Comparison of ENCODE assay signal across 11 cellular contexts in the genomic region with DNA sequence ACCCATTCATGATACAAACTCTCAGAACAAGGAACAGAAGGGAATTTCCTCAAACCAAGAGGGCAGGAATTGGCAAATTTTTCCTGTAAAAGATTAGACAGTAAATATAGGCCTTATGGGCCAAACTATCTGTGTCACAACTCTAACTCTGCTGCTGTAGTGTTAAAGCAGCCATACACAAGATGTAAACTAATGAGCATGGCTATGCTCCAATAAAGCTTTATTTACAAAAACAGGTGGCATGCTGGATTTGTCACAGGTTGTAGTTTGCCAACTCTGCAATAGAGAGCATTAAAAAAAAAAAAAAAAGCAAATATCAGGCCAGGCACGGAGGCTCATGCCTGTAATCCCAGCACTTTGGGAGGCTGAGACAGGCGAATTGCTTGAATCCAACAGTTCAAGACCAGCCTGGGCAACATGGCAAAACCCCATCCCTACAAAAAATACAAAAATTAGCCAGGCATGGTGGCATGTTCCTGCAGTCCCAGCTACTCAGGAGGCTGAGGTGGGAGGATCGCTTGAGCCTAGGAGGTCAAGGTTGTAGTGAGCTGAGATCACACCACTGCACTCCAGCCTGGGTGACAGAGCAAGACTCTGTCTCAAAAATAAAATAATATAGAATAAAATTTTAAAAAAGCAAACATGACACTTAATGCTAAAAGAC. TPM values are rescaled to one million over a fixed set of nuclear protein-coding genes. Genes with fewer than 3 reads are reported as not detected.
DNase-seq lines count a peak whose midpoint lies in the region; ATAC-seq, FAIRE-seq and TF ChIP-seq lines count a peak whose summit lies in the region.
"Not testable (repeated sequence)": the region's sequence is repeated elsewhere in the genome, so short reads cannot be mapped to it uniquely, and the experiment has no call there.
"Had no signal": no experiment of that assay in that cellular context is flagged by ENCODE, and none has a peak within 500 bp of the region (broad histone marks: within the 10 kb centered on the region; RNA-seq: fewer than 3 reads in every experiment).

No MANE protein-coding gene starts in this region.

- H3K9me2 ChIP-seq in Karpas-422 (replicated peaks; ENCODE audit: insufficient read depth, low read length) = not testable (repeated sequence)

- H3K36me3 ChIP-seq in Karpas-422 (ENCODE audit: insufficient read depth, low read length) (peaks cover 21% of the 10 kb centered on the region; the same call in 1 of the 2 replicates), SJCRH30 (peaks cover 14% of the 10 kb centered on the region), K562 (ENCODE audit: control insufficient read depth, insufficient read depth, low read length) (peaks cover 67% of the 10 kb centered on the region)
- H3K36me3 ChIP-seq in mucosa of descending colon (ENCODE audit: low read depth) = not testable (repeated sequence)

- H2AFZ ChIP-seq in Karpas-422 (ENCODE audit: low read length); K562 (ENCODE audit: low read depth, low read length): not testable (repeated sequence)

- H3K9me1 ChIP-seq in K562 (ENCODE audit: control insufficient read depth, insufficient read depth, low read length) = not testable (repeated sequence)

- not testable (repeated sequence) for DNase-seq in Karpas-422; K562 (ENCODE audit: extremely low read depth in 1 of 4, low spot score in 3 of 4); mucosa of descending colon
- DNase-seq in NCI-H345 (lab: John Stamatoyannopoulos, UW) = peak; percentile 51
- peak in 1 of 2 experiments; percentile 22 for DNase-seq in SJCRH30
- peak; percentile 6 for DNase-seq in fibroblast of the aortic adventitia (ENCODE audit: low read depth)

- in situ Hi-C loops in K562 (cut with MboI) = not testable (repeated sequence)

- not testable (repeated sequence) for TF ChIP-seq RAD21 in K562 (CRISPR knock-in tag; conservative IDR thresholded peaks at IDR 0.05 in 1 of 2, IDR thresholded peaks at IDR 0.05 in 1 of 2)

- H3K4me3 Mint-ChIP-seq in activated naive CD4-positive, alpha-beta T cell treated with anti-CD3 and anti-CD28 coated beads, Interleukin-2, amount 50 U/mL, for 24 hours = peak overlapping the region; percentile 45

- H3K27ac Mint-ChIP-seq in activated naive CD4-positive, alpha-beta T cell treated with anti-CD3 and anti-CD28 coated beads, Interleukin-2, amount 50 U/mL, for 24 hours = peak overlapping the region; percentile 89

- intact Hi-C loops in K562 (cut with micrococcal nuclease) = loop anchor here (5.0 to 10.0 kb wide), 3 partner anchors 66 to 438 kb away; a partner anchor contains a TSS
- intact Hi-C loops in mucosa of descending colon (cut with DNase I, micrococcal nuclease) = not testable (repeated sequence)

- H3K27ac ChIP-seq in Karpas-422 (ENCODE audit: low read length) (peak overlapping the region; percentile 70), SJCRH30 (peak overlapping the region; percentile 47; the same call in 1 of the 2 replicates), K562 (ENCODE audit: extremely low read depth, low read depth, low read length) (peak overlapping the region; percentile 23; the same call in 1 of the 3 replicates)

- not testable (repeated sequence) for H4K20me1 ChIP-seq in Karpas-422 (ENCODE audit: insufficient read depth, low read depth, low read length); K562 (replicated peaks; ENCODE audit: control insufficient read depth, insufficient read depth, low read length)

- H3K4me1 ChIP-seq in Karpas-422 (ENCODE audit: low read length) (peaks cover 19% of the 10 kb centered on the region), SJCRH30 (peaks cover 11% of the 10 kb centered on the region)
- H3K4me1 ChIP-seq in K562 (replicated peaks in 1 of 2; ENCODE audit: control insufficient read depth in 2 of 2, insufficient read depth in 2 of 2, low read length in 2 of 2); mucosa of descending colon (ENCODE audit: low read depth): not testable (repeated sequence)

- peaks cover 38% of the 10 kb centered on the region for H3K36me3 Mint-ChIP-seq in activated naive CD4-positive, alpha-beta T cell treated with anti-CD3 and anti-CD28 coated beads, Interleukin-2, amount 50 U/mL, for 24 hours

- H3K4me1 Mint-ChIP-seq in activated naive CD4-positive, alpha-beta T cell treated with anti-CD3 and anti-CD28 coated beads, Interleukin-2, amount 50 U/mL, for 24 hours = peaks cover 18% of the 10 kb centered on the region

- POLR2A ChIA-PET in K562 (lab: Yijun Ruan, JAX) = interaction anchor here (0.6 to 0.9 kb wide), 2 partner anchors 32 to 270 kb away, joined by 3 to 5 read pairs; no protein-coding TSS in a partner anchor

- H3K4me2 ChIP-seq in Karpas-422 (ENCODE audit: low read depth, low read length, poor library complexity, severe bottlenecking) = peak overlapping the region; percentile 51
- H3K4me2 ChIP-seq in K562 (ENCODE audit: insufficient read depth, low read length) = not testable (repeated sequence)

- CTCF ChIA-PET in K562 (lab: Yijun Ruan, JAX; ENCODE audit: low intra/inter-chr PET ratio) = not testable (repeated sequence)

- not testable (repeated sequence) for FAIRE-seq in K562 (lab: Jason Lieb, UNC)

- not testable (repeated sequence) for H3K9me3 ChIP-seq in Karpas-422 (ENCODE audit: low read length); SJCRH30 (replicated peaks); K562 (replicated peaks; ENCODE audit: control insufficient read depth, insufficient read depth, low read depth, low read length); mucosa of descending colon

- not testable (repeated sequence) for ATAC-seq in K562
- ATAC-seq in mucosa of descending colon = peak; percentile 53

- not testable (repeated sequence) for H3K4me3 ChIP-seq in Karpas-422 (ENCODE audit: low read length); SJCRH30; K562; fibroblast of the aortic adventitia (ENCODE audit: low read depth, low read length); mucosa of descending colon

- not testable (repeated sequence) for TF ChIP-seq EP300 in K562 (IDR thresholded peaks at IDR 0.05; ENCODE audit: low read length)

- WGBS in K562 (ENCODE audit: insufficient coverage, low coverage, missing lambda C conversion rate) = 66% methylated on average over 3 of the region's 3 CpGs

- not testable (repeated sequence) for BruUV-seq in K562 (replicated peaks; lab: Mats Ljungman, UMichigan)

- peaks cover 14% of the 10 kb centered on the region for H3K79me2 ChIP-seq in Karpas-422 (ENCODE audit: low read length)
- not testable (repeated sequence) for H3K79me2 ChIP-seq in K562 (ENCODE audit: control insufficient read depth, insufficient read depth, low read length)

- not testable (repeated sequence) for H3K27me3 Mint-ChIP-seq in activated naive CD4-positive, alpha-beta T cell treated with anti-CD3 and anti-CD28 coated beads, Interleukin-2, amount 50 U/mL, for 24 hours

- not testable (repeated sequence) for H3K9me3 Mint-ChIP-seq in activated naive CD4-positive, alpha-beta T cell treated with anti-CD3 and anti-CD28 coated beads, Interleukin-2, amount 50 U/mL, for 24 hours

- H3K9ac ChIP-seq in Karpas-422 (ENCODE audit: low read length); K562 (ENCODE audit: insufficient read depth in 1 of 2, low read depth in 2 of 2, low read length in 2 of 2): not testable (repeated sequence)

- TF ChIP-seq CTCF in K562 (IDR thresholded peaks at IDR 0.05 in 2 of 3, conservative IDR thresholded peaks at IDR 0.05 in 1 of 3; ENCODE audit: insufficient read depth in 2 of 3, low read depth in 1 of 3, low read length in 3 of 3); fibroblast of the aortic adventitia (IDR thresholded peaks at IDR 0.05; ENCODE audit: insufficient read depth, low read length); mucosa of descending colon (IDR thresholded peaks at IDR 0.05): not testable (repeated sequence)

- H3K27me3 ChIP-seq in Karpas-422 (ENCODE audit: low read length); SJCRH30; K562 (ENCODE audit: control insufficient read depth in 2 of 2, insufficient read depth in 2 of 2, low read length in 2 of 2): not testable (repeated sequence)

- TF ChIP-seq POLR2A in K562 (conservative IDR thresholded peaks at IDR 0.05) = not testable (repeated sequence)

RNA-seq across cellular contexts. Expression of a gene that starts 24.7 kb away (rescaled TPM):
- not detected in 2 replicates for total RNA-seq in Karpas-422 (2014; rRNA removed; shearing (Covaris generic); ENCODE audit: low replicate concordance)
- not detected in 2 replicates for total RNA-seq in SJCRH30 (2014; rRNA removed; shearing (Covaris generic))
- total RNA-seq in K562 (2011; cell fraction: chromatin; rRNA removed; ENCODE audit: low replicate concordance) = not detected in 2 replicates
- not detected in 2 replicates for total RNA-seq in K562 (2011; cell fraction: nucleolus; rRNA removed)
- total RNA-seq in K562 (2011; cell fraction: nucleoplasm; rRNA removed) = not detected in 2 replicates
- total RNA-seq in K562 (2014; rRNA removed) (not detected in 2 replicates), K562 (2014; rRNA removed; fragmentation: Illumina TruSeq; extraction: Trizol) (not detected in 2 replicates), K562 (2015; rRNA removed; fragmentation: Illumina TruSeq; extraction: Trizol) (not detected in 2 replicates), K562 (2021) (not detected in 2 replicates), fibroblast of the aortic adventitia (ENCODE audit: low replicate concordance) (not detected in 2 replicates), mucosa of descending colon (not detected)
- polyA plus RNA-seq in K562 (2011; rRNA removed) (not detected in 2 replicates), K562 (2014; fragmentation: Illumina TruSeq; extraction: Trizol) (not detected in 2 replicates), K562 (2014; fragmentation: Nextera tagmentation; extraction: Ambion mirVana) (not detected), K562 (2014; rRNA removed) (not detected in 2 replicates)
- not detected in 2 replicates for polyA plus RNA-seq in K562 (2011; cell fraction: cytosol; rRNA removed)
- polyA plus RNA-seq in K562 (2011; cell fraction: nucleus; rRNA removed) = not detected in 2 replicates
- polyA plus RNA-seq in K562 (2012) = not detected in 2 replicates
- polyA minus RNA-seq in K562 (2011; rRNA and poly(A)+ RNA removed) = not detected in 2 replicates
- not detected in 2 replicates for polyA minus RNA-seq in K562 (2011; cell fraction: cytosol; rRNA and poly(A)+ RNA removed)
- polyA minus RNA-seq in K562 (2011; cell fraction: nucleus; rRNA and poly(A)+ RNA removed) = not detected in 2 replicates
- total RNA-seq: CD8-positive, alpha-beta T cell; OCI-LY7; SK-MEL-5 had no signal
- polyA plus RNA-seq: BJ had no signal

RNA-seq across cellular contexts. Expression of a gene that starts 31.0 kb away (rescaled TPM):
- total RNA-seq in Karpas-422 (2014; rRNA removed; shearing (Covaris generic); ENCODE audit: low replicate concordance) = not detected in 2 replicates
- total RNA-seq in SJCRH30 (2014; rRNA removed; shearing (Covaris generic)) = not detected in 2 replicates
- not detected in 2 replicates for total RNA-seq in K562 (2011; cell fraction: chromatin; rRNA removed; ENCODE audit: low replicate concordance)
- 0.13 TPM in 1 of 2 replicates, not detected in the other for total RNA-seq in K562 (2011; cell fraction: nucleolus; rRNA removed)
- 0.31 TPM in 1 of 2 replicates, not detected in the other for total RNA-seq in K562 (2011; cell fraction: nucleoplasm; rRNA removed)
- total RNA-seq in K562 (2014; rRNA removed) (not detected in 2 replicates), K562 (2014; rRNA removed; fragmentation: Illumina TruSeq; extraction: Trizol) (not detected in 2 replicates), K562 (2015; rRNA removed; fragmentation: Illumina TruSeq; extraction: Trizol) (not detected in 2 replicates), K562 (2021) (not detected in 2 replicates), fibroblast of the aortic adventitia (ENCODE audit: low replicate concordance) (not detected in 2 replicates), mucosa of descending colon (not detected)
- polyA plus RNA-seq in K562 (2011; rRNA removed) (not detected in 2 replicates), K562 (2014; fragmentation: Illumina TruSeq; extraction: Trizol) (not detected in 2 replicates), K562 (2014; fragmentation: Nextera tagmentation; extraction: Ambion mirVana) (not detected), K562 (2014; rRNA removed) (0.04 TPM in 1 of 2 replicates, not detected in the other)
- polyA plus RNA-seq in K562 (2011; cell fraction: cytosol; rRNA removed) = not detected in 2 replicates
- 0.04 TPM in 2 replicates for polyA plus RNA-seq in K562 (2011; cell fraction: nucleus; rRNA removed)
- not detected in 2 replicates for polyA plus RNA-seq in K562 (2012)
- polyA minus RNA-seq in K562 (2011; rRNA and poly(A)+ RNA removed) = not detected in 2 replicates
- polyA minus RNA-seq in K562 (2011; cell fraction: cytosol; rRNA and poly(A)+ RNA removed) = not detected in 2 replicates
- polyA minus RNA-seq in K562 (2011; cell fraction: nucleus; rRNA and poly(A)+ RNA removed) = not detected in 2 replicates
- total RNA-seq: OCI-LY7, SK-MEL-5 had no signal
- polyA plus RNA-seq: BJ had no signal

RNA-seq across cellular contexts. Expression of a gene that starts 47.2 kb away (rescaled TPM):
- total RNA-seq in Karpas-422 (2014; rRNA removed; shearing (Covaris generic); ENCODE audit: low replicate concordance) = 41.4 and 60.3 TPM in 2 replicates
- 39.5 and 40.0 TPM in 2 replicates for total RNA-seq in SJCRH30 (2014; rRNA removed; shearing (Covaris generic))
- total RNA-seq in K562 (2011; cell fraction: chromatin; rRNA removed; ENCODE audit: low replicate concordance) = 23.2 and 58.4 TPM in 2 replicates
- 19.3 and 26.2 TPM in 2 replicates for total RNA-seq in K562 (2011; cell fraction: nucleolus; rRNA removed)
- 22.3 and 25.3 TPM in 2 replicates for total RNA-seq in K562 (2011; cell fraction: nucleoplasm; rRNA removed)
- total RNA-seq in K562 (2014; rRNA removed) = 35.8 and 40.8 TPM in 2 replicates
- 37.2 and 39.7 TPM in 2 replicates for total RNA-seq in K562 (2014; rRNA removed; fragmentation: Illumina TruSeq; extraction: Trizol)
- total RNA-seq in K562 (2015; rRNA removed; fragmentation: Illumina TruSeq; extraction: Trizol) = 39.0 and 41.7 TPM in 2 replicates
- total RNA-seq in K562 (2021) = 33.4 and 38.6 TPM in 2 replicates
- polyA plus RNA-seq in K562 (2011; rRNA removed) = 43.7 and 48.6 TPM in 2 replicates
- 16.6 and 24.1 TPM in 2 replicates for polyA plus RNA-seq in K562 (2011; cell fraction: cytosol; rRNA removed)
- polyA plus RNA-seq in K562 (2011; cell fraction: nucleus; rRNA removed) = 85.3 and 134 TPM in 2 replicates
- polyA plus RNA-seq in K562 (2012) = 25.3 and 34.9 TPM in 2 replicates
- 35.4 and 45.3 TPM in 2 replicates for polyA plus RNA-seq in K562 (2014; fragmentation: Illumina TruSeq; extraction: Trizol)
- polyA plus RNA-seq in K562 (2014; fragmentation: Nextera tagmentation; extraction: Ambion mirVana) = 10 to 100 TPM; 17.0 to 25.0 TPM
- 30.9 and 46.6 TPM in 2 replicates for polyA plus RNA-seq in K562 (2014; rRNA removed)
- 54.1 and 70.2 TPM in 2 replicates for polyA minus RNA-seq in K562 (2011; rRNA and poly(A)+ RNA removed)
- 23.1 and 28.1 TPM in 2 replicates for polyA minus RNA-seq in K562 (2011; cell fraction: cytosol; rRNA and poly(A)+ RNA removed)
- 21.0 and 36.7 TPM in 2 replicates for polyA minus RNA-seq in K562 (2011; cell fraction: nucleus; rRNA and poly(A)+ RNA removed)
- 18.3 and 32.3 TPM in 2 replicates for total RNA-seq in fibroblast of the aortic adventitia (ENCODE audit: low replicate concordance)
- 10 to 100 TPM; 14.3 to 18.7 (median 16.7) TPM for total RNA-seq in mucosa of descending colon

RNA-seq across cellular contexts. Expression of a gene that starts 47.5 kb away (rescaled TPM):
- total RNA-seq in Karpas-422 (2014; rRNA removed; shearing (Covaris generic); ENCODE audit: low replicate concordance) = 9.5 and 22.5 TPM in 2 replicates
- total RNA-seq in SJCRH30 (2014; rRNA removed; shearing (Covaris generic)) = 21.1 and 22.9 TPM in 2 replicates
- 15.3 and 26.6 TPM in 2 replicates for total RNA-seq in K562 (2011; cell fraction: chromatin; rRNA removed; ENCODE audit: low replicate concordance)
- total RNA-seq in K562 (2011; cell fraction: nucleolus; rRNA removed) = 9.3 and 11.4 TPM in 2 replicates
- total RNA-seq in K562 (2011; cell fraction: nucleoplasm; rRNA removed) = 12.2 and 21.4 TPM in 2 replicates
- total RNA-seq in K562 (2014; rRNA removed) = 8.9 and 12.9 TPM in 2 replicates
- 24.2 and 24.9 TPM in 2 replicates for total RNA-seq in K562 (2014; rRNA removed; fragmentation: Illumina TruSeq; extraction: Trizol)
- total RNA-seq in K562 (2015; rRNA removed; fragmentation: Illumina TruSeq; extraction: Trizol) = 26.4 and 28.9 TPM in 2 replicates
- 18.6 and 19.7 TPM in 2 replicates for total RNA-seq in K562 (2021)
- 44.7 and 46.9 TPM in 2 replicates for polyA plus RNA-seq in K562 (2011; rRNA removed)
- 13.3 and 22.9 TPM in 2 replicates for polyA plus RNA-seq in K562 (2011; cell fraction: cytosol; rRNA removed)
- polyA plus RNA-seq in K562 (2011; cell fraction: nucleus; rRNA removed) = 25.4 and 43.5 TPM in 2 replicates
- 23.3 and 27.1 TPM in 2 replicates for polyA plus RNA-seq in K562 (2012)
- 37.7 and 47.6 TPM in 2 replicates for polyA plus RNA-seq in K562 (2014; fragmentation: Illumina TruSeq; extraction: Trizol)
- 10 to 100 TPM; 26.5 to 34.4 TPM for polyA plus RNA-seq in K562 (2014; fragmentation: Nextera tagmentation; extraction: Ambion mirVana)
- 27.2 and 28.4 TPM in 2 replicates for polyA plus RNA-seq in K562 (2014; rRNA removed)
- 20.4 and 22.9 TPM in 2 replicates for polyA minus RNA-seq in K562 (2011; rRNA and poly(A)+ RNA removed)
- 5.2 and 8.6 TPM in 2 replicates for polyA minus RNA-seq in K562 (2011; cell fraction: cytosol; rRNA and poly(A)+ RNA removed)
- polyA minus RNA-seq in K562 (2011; cell fraction: nucleus; rRNA and poly(A)+ RNA removed) = 6.7 and 15.1 TPM in 2 replicates
- total RNA-seq in fibroblast of the aortic adventitia (ENCODE audit: low replicate concordance) = 16.3 and 22.0 TPM in 2 replicates
- 10 to 100 TPM; 13.2 to 16.8 (median 15.2) TPM for total RNA-seq in mucosa of descending colon
